Comparison of ENCODE assay signal across 25 cellular contexts in the genomic region with DNA sequence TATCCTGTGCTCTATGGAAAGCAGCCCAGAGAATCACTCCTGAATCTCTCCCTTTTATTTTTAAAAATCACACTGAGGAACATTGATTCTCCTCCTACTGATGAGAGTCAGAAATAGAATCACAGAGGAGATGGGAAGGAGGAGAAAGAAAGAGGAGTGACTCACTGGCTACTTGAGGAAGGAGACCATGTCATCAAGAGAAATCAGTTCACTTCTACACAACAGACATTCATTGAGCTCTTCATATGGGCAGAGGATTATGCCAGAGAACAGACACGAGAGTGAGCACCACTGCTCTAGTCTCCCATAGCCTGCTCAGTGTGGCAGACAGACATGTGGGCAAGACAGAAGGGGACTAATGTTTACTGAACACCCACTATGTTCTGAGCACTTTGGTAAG. TPM values are rescaled to one million over a fixed set of nuclear protein-coding genes. Genes with fewer than 3 reads are reported as not detected.
DNase-seq lines count a peak whose midpoint lies in the region; ATAC-seq, FAIRE-seq and TF ChIP-seq lines count a peak whose summit lies in the region.
"Had no signal": no experiment of that assay in that cellular context is flagged by ENCODE, and none has a peak within 500 bp of the region (broad histone marks: within the 10 kb centered on the region; RNA-seq: fewer than 3 reads in every experiment).

No MANE protein-coding gene starts in this region.

- no TSS peak for BruUV-seq in HepG2 (replicated peaks; lab: Mats Ljungman, UMichigan)

- FAIRE-seq in HepG2 (lab: Jason Lieb, UNC), result no peak
- FAIRE-seq: GM18507, small intestine had no signal

- no peak overlapping the region for H4K8ac ChIP-seq in mesenchymal stem cell (ENCODE audit: low read length)

- H3K27me3 ChIP-seq in SJSA1 (replicated peaks) (no peaks in the 10 kb centered on the region), mesenchymal stem cell (ENCODE audit: control insufficient read depth in 1 of 2, insufficient read depth in 1 of 2, low read length in 2 of 2) (no peaks in the 10 kb centered on the region), HepG2 (ENCODE audit: control insufficient read depth in 1 of 2, insufficient read depth in 2 of 2, low read length in 2 of 2) (no peaks in the 10 kb centered on the region)
- H3K27me3 ChIP-seq: suprapubic skin had no signal

- no peak overlapping the region for H2BK15ac ChIP-seq in mesenchymal stem cell (ENCODE audit: low read depth, poor library complexity, severe bottlenecking)

- H3K9me3 ChIP-seq in SJSA1 (replicated peaks) (no peaks in the 10 kb centered on the region), mesenchymal stem cell (ENCODE audit: control insufficient read depth, low read length) (peaks cover 8% of the 10 kb centered on the region), HepG2 (ENCODE audit: low read length) (peaks cover 6% of the 10 kb centered on the region; the same call in 1 of the 2 replicates)

- 0 out of 2 replicates have a peak overlapping the region, but pooled peaks have one; percentile 14 for H3K27ac ChIP-seq in SJSA1
- H3K27ac ChIP-seq in mesenchymal stem cell (ENCODE audit: low read length, poor library complexity, severe bottlenecking), result no peak overlapping the region
- no peak overlapping the region for H3K27ac ChIP-seq in HepG2 (ENCODE audit: extremely low read length, insufficient read depth, low read length)
- H3K27ac ChIP-seq: psoas muscle, suprapubic skin had no signal

- H3K4me3 ChIP-seq in SJSA1 (no peak overlapping the region), epithelial cell of esophagus (ENCODE audit: low read length) (no peak overlapping the region), mesenchymal stem cell (ENCODE audit: insufficient read depth in 1 of 2, low read depth in 1 of 2, low read length in 2 of 2) (no peak overlapping the region), HepG2 (replicated peaks in 1 of 3; ENCODE audit: insufficient read depth in 1 of 3, low read depth in 2 of 3, low read length in 3 of 3) (no peak overlapping the region)
- H3K4me3 ChIP-seq: psoas muscle, suprapubic skin had no signal

- H2BK120ac ChIP-seq in mesenchymal stem cell (ENCODE audit: low read depth, low read length), result no peak overlapping the region

- no peak overlapping the region for H2BK12ac ChIP-seq in mesenchymal stem cell (ENCODE audit: low read length in 2 of 2)

- no peak for TF ChIP-seq POLR2A in HepG2 (IDR thresholded peaks at IDR 0.05; ENCODE audit: insufficient read depth in 1 of 2, low read depth in 2 of 2, low read length in 2 of 2)

- intact Hi-C loops in HepG2 (cut with micrococcal nuclease; ENCODE audit: unreplicated experiment), result no loop called here

- no peak for ATAC-seq in HG03520 (IDR thresholded peaks at IDR 0.05; ENCODE audit: unreplicated experiment)
- no peak for ATAC-seq in HepG2
- ATAC-seq: psoas muscle had no signal

- H3K79me2 ChIP-seq in HepG2 (ENCODE audit: insufficient read depth, low read length), result no peaks in the 10 kb centered on the region

- no peak overlapping the region for H2AK5ac ChIP-seq in mesenchymal stem cell (ENCODE audit: low read length, severe bottlenecking)

- WGBS in mesenchymal stem cell, result 80% methylated on average over 1 of the region's 1 CpG
- 50% methylated on average over 1 of the region's 1 CpG for WGBS in HepG2 (ENCODE audit: low lambda C conversion rate)

- H3K18ac ChIP-seq in mesenchymal stem cell (ENCODE audit: low read depth in 1 of 2, low read length in 2 of 2), result no peak overlapping the region

- no peaks in the 10 kb centered on the region for H4K20me1 ChIP-seq in HepG2 (ENCODE audit: insufficient read depth, low read length)

- TF ChIP-seq RAD21 in HepG2 (CRISPR knock-in tag; IDR thresholded peaks at IDR 0.05), result no peak

- peak overlapping the region; percentile 30 for H3K9ac ChIP-seq in mesenchymal stem cell (ENCODE audit: low read length)
- H3K9ac ChIP-seq in HepG2 (ENCODE audit: insufficient read depth, low read depth, low read length), result no peak overlapping the region

- H2BK5ac ChIP-seq in mesenchymal stem cell (ENCODE audit: low read depth, low read length, poor library complexity, severe bottlenecking), result no peak overlapping the region

- H3K23ac ChIP-seq in mesenchymal stem cell (ENCODE audit: low read length in 2 of 2), result no peak overlapping the region

- H4K91ac ChIP-seq in mesenchymal stem cell (ENCODE audit: low read length), result no peak overlapping the region

- TF ChIP-seq CTCF in epithelial cell of esophagus (IDR thresholded peaks at IDR 0.05; ENCODE audit: insufficient read depth, low read depth, low read length, missing control alignments), result no peak
- no peak for TF ChIP-seq CTCF in HepG2 (CRISPR knock-in tag; IDR thresholded peaks at IDR 0.05)

- H3K36me3 ChIP-seq in SJSA1 (peaks cover 46% of the 10 kb centered on the region), mesenchymal stem cell (ENCODE audit: control insufficient read depth in 1 of 2, insufficient read depth in 2 of 2, low read depth in 1 of 2, low read length in 2 of 2) (peaks cover 0 to 15% of the 10 kb centered on the region in 2 experiments), HepG2 (replicated peaks in 1 of 2; ENCODE audit: control insufficient read depth in 1 of 2, insufficient read depth in 2 of 2, low read length in 2 of 2) (no peaks in the 10 kb centered on the region)
- H3K36me3 ChIP-seq: suprapubic skin had no signal

- CTCF ChIA-PET in HepG2 (lab: Yijun Ruan, JAX; ENCODE audit: low intra/inter-chr PET ratio, low total read pairs), result no interaction called here

- H3K4me2 ChIP-seq in mesenchymal stem cell (ENCODE audit: low read length, poor library complexity, severe bottlenecking), result no peak overlapping the region
- H3K4me2 ChIP-seq in HepG2 (ENCODE audit: low read depth, low read length), result no peak overlapping the region

- H2AFZ ChIP-seq in mesenchymal stem cell (ENCODE audit: low read depth, low read length), result no peak overlapping the region
- no peak overlapping the region for H2AFZ ChIP-seq in HepG2 (ENCODE audit: low read length)

- no peak overlapping the region for H3K14ac ChIP-seq in mesenchymal stem cell (ENCODE audit: low read length in 2 of 2)

- TF ChIP-seq EP300 in HepG2 (IDR thresholded peaks at IDR 0.05; ENCODE audit: low read depth in 2 of 2, low read length in 2 of 2) (no peak), HepG2 (CRISPR knock-in tag; IDR thresholded peaks at IDR 0.05; ENCODE audit: borderline replicate concordance) (no peak)

- H3K79me1 ChIP-seq in mesenchymal stem cell (replicated peaks; ENCODE audit: low read length, poor library complexity, severe bottlenecking), result peaks cover 31% of the 10 kb centered on the region

- in situ Hi-C loops in HepG2 (cut with HindIII; ENCODE audit: extremely low pct_ligation_motif_present, low pct_unique_long_range_greater_than_20kb), result no loop called here

- no peak overlapping the region for H3K4ac ChIP-seq in mesenchymal stem cell (ENCODE audit: low read depth in 1 of 2, low read length in 2 of 2)

- DNase-seq in Ammon's horn (ENCODE audit: low spot score), result peak; percentile 8
- DNase-seq in SJSA1 (ENCODE audit: low read depth in 1 of 2, low spot score in 2 of 2), result peak in 1 of 2 experiments; percentile 18
- peak; percentile 34 for DNase-seq in epithelial cell of esophagus (ENCODE audit: low read depth)
- peak; percentile 26 for DNase-seq in mesenchymal stem cell
- DNase-seq in hippocampal formation (lab: John Stamatoyannopoulos, UW), result no peak
- no peak for DNase-seq in HepG2 (ENCODE audit: low spot score)
- DNase-seq in GM19240 (ENCODE audit: insufficient read length, low spot score), result no peak
- DNase-seq: ACHN; activated CD4-positive, alpha-beta T cell treated with anti-CD3 and anti-CD28 coated beads, Interleukin-2, amount 50 U/mL, for 1 hour; activated gamma-delta T cell; amniotic stem cell; central memory CD4-positive, alpha-beta T cell; DND-41; effector CD4-positive, alpha-beta T cell; GOT3; kidney glomerular epithelial cell; NCI-H1417 treated with DMSO at 0.1 percent for 48 hours; NCI-H69; nephron progenitor cell; psoas muscle; small intestine; T-helper 1 cell had no signal

- POLR2A ChIA-PET in HepG2 (lab: Yijun Ruan, JAX), result no interaction called here

- peaks cover 11% of the 10 kb centered on the region for H3K4me1 ChIP-seq in SJSA1 (replicated peaks)
- peaks cover 2% of the 10 kb centered on the region for H3K4me1 ChIP-seq in mesenchymal stem cell (ENCODE audit: control insufficient read depth, insufficient read depth, low read depth, low read length)
- peaks cover 8% of the 10 kb centered on the region for H3K4me1 ChIP-seq in HepG2 (ENCODE audit: insufficient read depth, low read length)
- H3K4me1 ChIP-seq: psoas muscle had no signal

RNA-seq across cellular contexts. Expression of gene RAB3B, which starts 44.2 kb away (rescaled TPM):
- total RNA-seq in SJSA1 (2014; rRNA removed; shearing (Covaris generic)), result 20.6 and 31.4 TPM in 2 replicates
- polyA plus RNA-seq in mesenchymal stem cell (2013, experiment 1 of 2), result 5.2 TPM
- 4.9 TPM for polyA plus RNA-seq in mesenchymal stem cell (2013, experiment 2 of 2)
- 1.0 and 1.9 TPM in 2 replicates for total RNA-seq in HepG2 (2016; rRNA removed; fragmentation: Illumina TruSeq; extraction: Trizol)
- total RNA-seq in HepG2 (2016; cell fraction: cytosol; rRNA removed; fragmentation: Illumina TruSeq; extraction: Trizol; ENCODE audit: low read depth), result 0.09 and 0.10 TPM in 2 replicates
- total RNA-seq in HepG2 (2016; cell fraction: insoluble cytoplasmic fraction; rRNA removed; fragmentation: Illumina TruSeq; extraction: Trizol), result 1.2 and 1.6 TPM in 2 replicates
- 0.31 and 0.43 TPM in 2 replicates for total RNA-seq in HepG2 (2016; cell fraction: membrane; rRNA removed; fragmentation: Illumina TruSeq; extraction: Trizol)
- total RNA-seq in HepG2 (2016; cell fraction: nucleus; rRNA removed; fragmentation: Illumina TruSeq; extraction: Trizol), result 0.65 and 0.81 TPM in 2 replicates
- 1.2 and 1.7 TPM in 2 replicates for polyA plus RNA-seq in HepG2 (2011; rRNA removed)
- polyA plus RNA-seq in HepG2 (2011; cell fraction: cytosol; rRNA removed), result 0.72 and 1.6 TPM in 2 replicates
- 0.72 and 1.2 TPM in 2 replicates for polyA plus RNA-seq in HepG2 (2011; cell fraction: nucleus; rRNA removed)
- 0.64 and 1.5 TPM in 2 replicates for polyA plus RNA-seq in HepG2 (2012)
- 0.07 and 0.08 TPM in 2 replicates for polyA plus RNA-seq in HepG2 (2016; cell fraction: cytosol; fragmentation: Illumina TruSeq; extraction: Trizol; ENCODE audit: low read depth)
- polyA plus RNA-seq in HepG2 (2016; cell fraction: insoluble cytoplasmic fraction; fragmentation: Illumina TruSeq; extraction: Trizol; ENCODE audit: low read depth), result 0.94 and 1.3 TPM in 2 replicates
- polyA plus RNA-seq in HepG2 (2016; cell fraction: membrane; fragmentation: Illumina TruSeq; extraction: Trizol; ENCODE audit: low read depth), result 0.19 and 0.23 TPM in 2 replicates
- polyA plus RNA-seq in HepG2 (2016; cell fraction: nucleus; fragmentation: Illumina TruSeq; extraction: Trizol; ENCODE audit: insufficient read depth, low read depth), result 0.75 and 0.93 TPM in 2 replicates
- 2.2 TPM in 1 of 2 replicates, not detected in the other for polyA minus RNA-seq in HepG2 (2011; rRNA and poly(A)+ RNA removed; ENCODE audit: low replicate concordance)
- polyA minus RNA-seq in HepG2 (2011; cell fraction: cytosol; rRNA and poly(A)+ RNA removed), result 1.8 and 3.7 TPM in 2 replicates
- polyA minus RNA-seq in HepG2 (2011; cell fraction: nucleus; rRNA and poly(A)+ RNA removed), result 1.0 and 1.9 TPM in 2 replicates

Comparison
In these comparisons a context has a peak if more than half of its experiments do, and no peak if none do; other contexts are left out.
1. DNase-seq: peak in Ammon's horn (single experiment), epithelial cell of esophagus (single experiment) and mesenchymal stem cell (single experiment); none in hippocampal formation (0 of 2), HepG2 (single experiment) and GM19240 (single experiment).